25 cellular contexts compared by ENCODE assay signal in genomic region chr6:157017861-157018260, GRCh38.
A peak's percentile ranks its signal among the peaks of the same experiment; 100 is the strongest.
DNase-seq lines count a peak whose midpoint lies in the region; ATAC-seq lines count a peak whose summit lies in the region.
"Had no signal": no experiment of that assay in that cellular context is flagged by ENCODE, and none has a peak within 500 bp of the region (broad histone marks: within the 10 kb centered on the region; RNA-seq: fewer than 3 reads in every experiment).

No MANE protein-coding gene starts in this region.

- peaks cover 5 to 21% of the 10 kb centered on the region in 2 donors for H3K4me1 ChIP-seq in naive thymus-derived CD4-positive, alpha-beta T cell (ENCODE audit: control insufficient read depth in 2 of 2, insufficient read depth in 2 of 2, low read length in 2 of 2)

- no peaks in the 10 kb centered on the region for H3K9me3 Mint-ChIP-seq in activated CD4-positive, alpha-beta T cell treated with anti-CD3 and anti-CD28 coated beads for 36 hours (ENCODE audit: low read depth)
- no peaks in the 10 kb centered on the region for H3K9me3 Mint-ChIP-seq in activated naive CD8-positive, alpha-beta T cell treated with anti-CD3 and anti-CD28 coated beads for 36 hours
- H3K9me3 Mint-ChIP-seq in naive thymus-derived CD4-positive, alpha-beta T cell: no peaks in the 10 kb centered on the region
- H3K9me3 Mint-ChIP-seq: activated CD4-positive, alpha-beta T cell treated with anti-CD3 and anti-CD28 coated beads, Interleukin-2, amount 10 ng/mL, durations not matched to agents 7 days and 5 days; activated T-helper 2 cell treated with anti-CD3 and anti-CD28 coated beads, Interferon-gamma antibody, Interleukin-2, Interleukin-4, amounts not matched to agents 10 μg/mL and 5 μg/mL and 100 μg/mL, durations not matched to agents 14 hours and 24 hours and 36 hours; H9; mesothelial cell of epicardium; T-helper 2 cell treated with Interferon-gamma antibody and Interleukin-4, amounts not matched to agents 5 μg/mL and 100 μg/mL, for 36 hours had no signal

- no peaks in the 10 kb centered on the region for H3K27me3 ChIP-seq in naive thymus-derived CD4-positive, alpha-beta T cell (ENCODE audit: control insufficient read depth in 2 of 2, insufficient read depth in 2 of 2, low read length in 2 of 2)
- H3K27me3 ChIP-seq: ascending aorta, hepatocyte, neutrophil, sigmoid colon, tibial nerve had no signal

- no peaks in the 10 kb centered on the region for H3K27me3 Mint-ChIP-seq in activated CD4-positive, alpha-beta T cell treated with anti-CD3 and anti-CD28 coated beads for 36 hours
- H3K27me3 Mint-ChIP-seq in activated naive CD8-positive, alpha-beta T cell treated with anti-CD3 and anti-CD28 coated beads for 36 hours: no peaks in the 10 kb centered on the region
- no peaks in the 10 kb centered on the region for H3K27me3 Mint-ChIP-seq in naive thymus-derived CD4-positive, alpha-beta T cell
- H3K27me3 Mint-ChIP-seq: activated CD4-positive, alpha-beta T cell treated with anti-CD3 and anti-CD28 coated beads, Interleukin-2, amount 10 ng/mL, durations not matched to agents 7 days and 5 days had no signal

- H3K27ac Mint-ChIP-seq in activated CD4-positive, alpha-beta T cell treated with anti-CD3 and anti-CD28 coated beads for 36 hours: peak overlapping the region; percentile 60
- H3K27ac Mint-ChIP-seq in activated naive CD8-positive, alpha-beta T cell treated with anti-CD3 and anti-CD28 coated beads for 36 hours: peak overlapping the region; percentile 58
- peak overlapping the region in 6 of 9 donors; percentile 22 to 98 (median 86) for H3K27ac Mint-ChIP-seq in naive thymus-derived CD4-positive, alpha-beta T cell
- H3K27ac Mint-ChIP-seq: activated T-helper 2 cell treated with anti-CD3 and anti-CD28 coated beads, Interferon-gamma antibody, Interleukin-2, Interleukin-4, amounts not matched to agents 10 μg/mL and 5 μg/mL and 100 μg/mL, durations not matched to agents 14 hours and 24 hours and 36 hours; H9; mesothelial cell of epicardium; T-helper 2 cell treated with Interferon-gamma antibody and Interleukin-4, amounts not matched to agents 5 μg/mL and 100 μg/mL, for 36 hours had no signal

- H3K27ac ChIP-seq in naive thymus-derived CD4-positive, alpha-beta T cell (ENCODE audit: low read depth, low read length): peak overlapping the region; percentile 26
- H3K27ac ChIP-seq: ascending aorta, hepatocyte, neutrophil, sigmoid colon, tibial nerve had no signal

- DNase-seq in activated CD4-positive, alpha-beta T cell treated with anti-CD3 and anti-CD28 coated beads for 36 hours: peak; percentile 27
- no peak for DNase-seq in activated CD4-positive, alpha-beta T cell treated with anti-CD3 and anti-CD28 coated beads, Interleukin-2, amount 50 U/mL, for 4 hours
- DNase-seq in HT1080 (ENCODE audit: low read depth) (peak; percentile 83), SKM-1 treated with dmso at 0.1 percent for 144 hours (lab: John Stamatoyannopoulos, UW; ENCODE audit: unreplicated experiment) (no peak)
- DNase-seq in activated naive CD8-positive, alpha-beta T cell treated with anti-CD3 and anti-CD28 coated beads for 36 hours: no peak
- DNase-seq in naive thymus-derived CD4-positive, alpha-beta T cell: no peak
- DNase-seq: 8988T; activated CD4-positive, alpha-beta T cell treated with anti-CD3 and anti-CD28 coated beads, Interleukin-2, amount 10 ng/mL, durations not matched to agents 7 days and 5 days; cortex of kidney; DND-41; H9; NCI-H1105; SHP77 treated with DMSO at 0.1 percent for 48 hours; sigmoid colon; stimulated activated CD8-positive, alpha-beta memory T cell treated with anti-CD3 and anti-CD28 coated beads, Interleukin-4, amount 100 ng/mL, for 48 hours had no signal

- peaks cover 46% of the 10 kb centered on the region for H3K4me1 Mint-ChIP-seq in activated CD4-positive, alpha-beta T cell treated with anti-CD3 and anti-CD28 coated beads for 36 hours
- peaks cover 36% of the 10 kb centered on the region for H3K4me1 Mint-ChIP-seq in activated naive CD8-positive, alpha-beta T cell treated with anti-CD3 and anti-CD28 coated beads for 36 hours
- peaks cover 26 to 82% (median 66%) of the 10 kb centered on the region in 7 donors for H3K4me1 Mint-ChIP-seq in naive thymus-derived CD4-positive, alpha-beta T cell

- CTCF ChIA-PET in activated CD4-positive, alpha-beta T cell treated with anti-CD3 and anti-CD28 coated beads for 36 hours (lab: Charles Lee): interaction anchor here (0.7 to 0.9 kb wide), 2 partner anchors 16 to 29 kb away, joined by 3 read pairs; no protein-coding TSS in a partner anchor
- CTCF ChIA-PET in naive thymus-derived CD4-positive, alpha-beta T cell (lab: Charles Lee): interaction anchor here (0.6 kb wide), 1 partner anchor 128 kb away, joined by 3 read pairs; no protein-coding TSS in a partner anchor

- no peak for ATAC-seq in activated CD4-positive, alpha-beta T cell treated with anti-CD3 and anti-CD28 coated beads for 36 hours
- no peak for ATAC-seq in naive thymus-derived CD4-positive, alpha-beta T cell
- no peak for ATAC-seq in GM18909 (IDR thresholded peaks at IDR 0.05; ENCODE audit: poor library complexity, unreplicated experiment)
- ATAC-seq in HG02970 (IDR thresholded peaks at IDR 0.05; ENCODE audit: low FRiP score, unreplicated experiment): no peak
- ATAC-seq: esophagus mucosa had no signal

- H3K4me3 ChIP-seq in naive thymus-derived CD4-positive, alpha-beta T cell (ENCODE audit: low read length): no peak overlapping the region
- H3K4me3 ChIP-seq: ascending aorta, hepatocyte, sigmoid colon, tibial nerve had no signal

- no peaks in the 10 kb centered on the region for H3K9me3 ChIP-seq in naive thymus-derived CD4-positive, alpha-beta T cell (ENCODE audit: control insufficient read depth in 2 of 3, low read length in 3 of 3)
- H3K9me3 ChIP-seq: ascending aorta, neutrophil, sigmoid colon, tibial nerve had no signal

- H3K36me3 Mint-ChIP-seq in activated CD4-positive, alpha-beta T cell treated with anti-CD3 and anti-CD28 coated beads for 36 hours (ENCODE audit: low read depth): no peaks in the 10 kb centered on the region
- H3K36me3 Mint-ChIP-seq in activated naive CD8-positive, alpha-beta T cell treated with anti-CD3 and anti-CD28 coated beads for 36 hours: peaks cover 3% of the 10 kb centered on the region
- no peaks in the 10 kb centered on the region for H3K36me3 Mint-ChIP-seq in naive thymus-derived CD4-positive, alpha-beta T cell
- H3K36me3 Mint-ChIP-seq: mesothelial cell of epicardium had no signal

- H3K4me3 Mint-ChIP-seq in activated CD4-positive, alpha-beta T cell treated with anti-CD3 and anti-CD28 coated beads for 36 hours: no peak overlapping the region
- H3K4me3 Mint-ChIP-seq in activated naive CD8-positive, alpha-beta T cell treated with anti-CD3 and anti-CD28 coated beads for 36 hours: no peak overlapping the region
- H3K4me3 Mint-ChIP-seq in naive thymus-derived CD4-positive, alpha-beta T cell: no peak overlapping the region
- H3K4me3 Mint-ChIP-seq: activated CD4-positive, alpha-beta T cell treated with anti-CD3 and anti-CD28 coated beads, Interleukin-2, amount 10 ng/mL, durations not matched to agents 7 days and 5 days; H9; mesothelial cell of epicardium; T-helper 2 cell treated with Interferon-gamma antibody and Interleukin-4, amounts not matched to agents 5 μg/mL and 100 μg/mL, for 36 hours had no signal

- POLR2A ChIA-PET in activated CD4-positive, alpha-beta T cell treated with anti-CD3 and anti-CD28 coated beads for 36 hours (lab: Charles Lee): interaction anchor here (0.7 to 1.2 kb wide), 2 partner anchors 54 to 60 kb away, joined by 3 to 5 read pairs; no protein-coding TSS in a partner anchor
- POLR2A ChIA-PET in naive thymus-derived CD4-positive, alpha-beta T cell (lab: Charles Lee): interaction anchor here (0.7 kb wide), 2 partner anchors 152 to 180 kb away, joined by 3 to 5 read pairs; no protein-coding TSS in a partner anchor

- peaks cover 0 to 5% (median 0%) of the 10 kb centered on the region in 3 experiments for H3K36me3 ChIP-seq in naive thymus-derived CD4-positive, alpha-beta T cell (ENCODE audit: control insufficient read depth in 2 of 3, insufficient read depth in 3 of 3, low read length in 3 of 3)
- H3K36me3 ChIP-seq: ascending aorta, neutrophil, sigmoid colon, tibial nerve had no signal

- intact Hi-C loops in activated CD4-positive, alpha-beta T cell treated with anti-CD3 and anti-CD28 coated beads for 36 hours (cut with DNase I, micrococcal nuclease): no loop called here
- intact Hi-C loops in naive thymus-derived CD4-positive, alpha-beta T cell (cut with micrococcal nuclease): loop anchor here in 1 of 2 donors (5.0 kb wide), 1 partner anchor 151 kb away; no protein-coding TSS in a partner anchor

Comparison
In these comparisons a context has a peak if more than half of its experiments do, and no peak if none do; other contexts are left out.
1. DNase-seq: peak in activated CD4-positive, alpha-beta T cell treated with anti-CD3 and anti-CD28 coated beads for 36 hours (single experiment) and HT1080 (single experiment); none in activated CD4-positive, alpha-beta T cell treated with anti-CD3 and anti-CD28 coated beads, Interleukin-2, amount 50 U/mL, for 4 hours (0 of 2), activated naive CD8-positive, alpha-beta T cell treated with anti-CD3 and anti-CD28 coated beads for 36 hours (single experiment), naive thymus-derived CD4-positive, alpha-beta T cell (0 of 9) and SKM-1 treated with dmso at 0.1 percent for 144 hours (single experiment).
2. Peak in every context shown above with its lines, with median percentiles within 50 percentile points of each other: H3K27ac Mint-ChIP-seq.